27 cellular contexts compared by ENCODE assay signal in the genomic region with DNA sequence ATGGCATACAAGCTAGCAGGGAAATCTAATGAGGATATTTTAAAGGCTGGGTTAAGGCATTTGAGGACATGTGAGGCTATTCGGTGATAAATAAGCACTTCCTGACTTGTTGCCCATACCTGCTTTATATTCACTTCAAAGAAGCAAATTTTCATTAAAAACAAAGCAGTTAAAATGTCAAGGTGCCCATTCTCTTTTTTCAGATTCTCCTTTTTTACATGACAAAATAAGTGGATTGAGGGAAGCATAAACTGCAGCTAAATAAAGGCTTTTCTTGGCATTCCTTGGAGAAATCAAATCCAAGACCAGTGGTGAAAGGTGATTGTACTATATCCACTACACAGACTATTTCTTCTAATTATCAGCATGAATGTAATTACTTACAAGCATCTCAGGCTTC.
"Had no signal": no experiment of that assay in that cellular context is flagged by ENCODE, and none has a peak within 500 bp of the region (broad histone marks: within the 10 kb centered on the region; RNA-seq: fewer than 3 reads in every experiment).

No MANE protein-coding gene starts in this region.

- H3K4me1 ChIP-seq: body of pancreas, esophagus muscularis mucosa, foreskin keratinocyte, gastrocnemius medialis, heart left ventricle had no signal

- H3K36me3 ChIP-seq: esophagus muscularis mucosa, gastrocnemius medialis, heart left ventricle had no signal

- H3K27ac ChIP-seq: body of pancreas, esophagus muscularis mucosa, foreskin keratinocyte, gastrocnemius medialis, heart left ventricle had no signal

- H3K9me3 ChIP-seq: body of pancreas, esophagus muscularis mucosa, gastrocnemius medialis, heart left ventricle had no signal

- H3K27me3 ChIP-seq: body of pancreas, foreskin keratinocyte, gastrocnemius medialis had no signal

- H3K4me3 ChIP-seq: body of pancreas, esophagus muscularis mucosa, gastrocnemius medialis, heart left ventricle had no signal

- DNase-seq: activated CD4-positive, alpha-beta memory T cell treated with anti-CD3 and anti-CD28 coated beads, Interleukin-2, amount 10 ng/mL, durations not matched to agents 7 days and 5 days; activated CD4-positive, alpha-beta T cell treated with anti-CD3 and anti-CD28 coated beads for 1 hour; activated CD4-positive, alpha-beta T cell treated with anti-CD3 and anti-CD28 coated beads for 4 hours; activated CD4-positive, alpha-beta T cell treated with anti-CD3 and anti-CD28 coated beads, Interleukin-2, amount 10 ng/mL, durations not matched to agents 7 days and 5 days; activated CD4-positive, alpha-beta T cell treated with anti-CD3 and anti-CD28 coated beads, Interleukin-2, amount 50 U/mL, for 4 hours; activated CD8-positive, alpha-beta memory T cell treated with anti-CD3 and anti-CD28 coated beads, Interleukin-2, amount 50 U/mL, for 48 hours; activated effector memory CD4-positive, alpha-beta T cell treated with Interleukin-2 at 50 U/mL for 16 hours; activated gamma-delta T cell treated with Interleukin-2 at 50 U/mL for 16 hours; activated naive CD4-positive, alpha-beta T cell treated with anti-CD3 and anti-CD28 coated beads, Interleukin-2, amount 50 U/mL, for 16 hours; activated naive CD4-positive, alpha-beta T cell treated with Interleukin-2 at 50 U/mL for 16 hours; activated T-cell treated with anti-CD3 and anti-CD28 coated beads for 4 hours; activated T-cell treated with anti-CD3 and anti-CD28 coated beads, Interleukin-2, amount 50 U/mL, for 24 hours; amygdala; aorta; body of pancreas; caudate nucleus; cortex of kidney; dermis blood vessel endothelial cell; effector CD4-positive, alpha-beta T cell; effector memory CD8-positive, alpha-beta T cell; erythroblast; foreskin keratinocyte; gastrocnemius medialis; glutamatergic neuron; heart left ventricle; T-helper 2 cell had no signal
